Comparison of ENCODE assay signal across 21 cellular contexts in the genomic region with DNA sequence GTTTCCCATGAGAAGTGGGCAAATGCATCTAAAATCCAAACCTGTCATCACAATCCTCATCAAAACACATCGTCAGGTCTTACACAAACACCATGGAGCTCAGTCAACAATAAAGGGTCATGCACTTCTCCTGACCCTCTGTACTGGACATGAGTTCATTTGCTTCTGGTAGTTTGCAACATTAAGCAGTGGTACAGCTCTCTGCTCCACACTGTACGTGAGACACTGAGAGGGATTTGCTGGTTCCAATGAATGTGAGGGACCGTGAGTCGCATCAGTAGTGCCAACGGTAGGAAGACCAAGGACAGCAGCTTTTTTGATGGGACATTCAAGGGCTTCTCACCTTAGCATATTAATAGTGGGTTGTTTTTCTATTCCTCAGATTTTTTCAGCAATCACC.
"Had no signal": no experiment of that assay in that cellular context is flagged by ENCODE, and none has a peak within 500 bp of the region (broad histone marks: within the 10 kb centered on the region; RNA-seq: fewer than 3 reads in every experiment).

No MANE protein-coding gene starts in this region.

- DNase-seq: activated CD4-positive, alpha-beta T cell treated with anti-CD3 and anti-CD28 coated beads for 4 hours; activated CD8-positive, alpha-beta memory T cell treated with anti-CD3 and anti-CD28 coated beads, Interleukin-2, amount 50 U/mL, for 4 hours; activated CD8-positive, alpha-beta T cell treated with anti-CD3 and anti-CD28 coated beads for 36 hours; activated gamma-delta T cell treated with Interleukin-2 at 50 U/mL for 16 hours; activated naive CD4-positive, alpha-beta T cell treated with anti-CD3 and anti-CD28 coated beads, Interleukin-2, amount 10 ng/mL, durations not matched to agents 7 days and 5 days; activated naive CD8-positive, alpha-beta T cell treated with anti-CD3 and anti-CD28 coated beads for 36 hours; activated T-cell treated with anti-CD3 and anti-CD28 coated beads, Interleukin-2, amount 50 U/mL, for 72 hours; NCI-H1092; NCI-H1417; NCI-H1930; NCI-H2171; NCI-H345; NCI-H510A; NCI-H526 treated with DMSO at 0.1 percent for 48 hours; NCI-H82; SIG-M5; T-cell had no signal

- H3K9ac ChIP-seq: KMS-11 had no signal

- H3K4me3 Mint-ChIP-seq: activated CD8-positive, alpha-beta T cell treated with anti-CD3 and anti-CD28 coated beads for 36 hours; activated naive CD4-positive, alpha-beta T cell treated with anti-CD3 and anti-CD28 coated beads, Interleukin-2, amount 10 ng/mL, durations not matched to agents 7 days and 5 days; activated naive CD8-positive, alpha-beta T cell treated with anti-CD3 and anti-CD28 coated beads for 36 hours; activated T-cell treated with anti-CD3 and anti-CD28 coated beads, Interleukin-2, amount 50 U/mL, for 72 hours; T-cell had no signal

- H3K27ac Mint-ChIP-seq: activated CD8-positive, alpha-beta T cell treated with anti-CD3 and anti-CD28 coated beads for 36 hours; activated naive CD4-positive, alpha-beta T cell treated with anti-CD3 and anti-CD28 coated beads, Interleukin-2, amount 10 ng/mL, durations not matched to agents 7 days and 5 days; activated naive CD8-positive, alpha-beta T cell treated with anti-CD3 and anti-CD28 coated beads for 36 hours; activated T-cell treated with anti-CD3 and anti-CD28 coated beads, Interleukin-2, amount 50 U/mL, for 72 hours; activated T-helper 2 cell treated with anti-CD3 and anti-CD28 coated beads, Interferon-gamma antibody, Interleukin-2, Interleukin-4, amounts not matched to agents 10 μg/mL and 5 μg/mL and 100 μg/mL, durations not matched to agents 14 hours and 24 hours and 36 hours; T-cell had no signal

- H3K4me2 ChIP-seq: KMS-11 had no signal

- H3K4me1 Mint-ChIP-seq: activated naive CD4-positive, alpha-beta T cell treated with anti-CD3 and anti-CD28 coated beads, Interleukin-2, amount 10 ng/mL, durations not matched to agents 7 days and 5 days had no signal

- H3K27me3 Mint-ChIP-seq: activated CD8-positive, alpha-beta T cell treated with anti-CD3 and anti-CD28 coated beads for 36 hours; activated naive CD4-positive, alpha-beta T cell treated with anti-CD3 and anti-CD28 coated beads, Interleukin-2, amount 10 ng/mL, durations not matched to agents 7 days and 5 days; activated naive CD8-positive, alpha-beta T cell treated with anti-CD3 and anti-CD28 coated beads for 36 hours; T-cell had no signal

- H3K36me3 Mint-ChIP-seq: activated naive CD4-positive, alpha-beta T cell treated with anti-CD3 and anti-CD28 coated beads, Interleukin-2, amount 10 ng/mL, durations not matched to agents 7 days and 5 days; activated naive CD8-positive, alpha-beta T cell treated with anti-CD3 and anti-CD28 coated beads for 36 hours; T-cell had no signal

- H3K9me3 Mint-ChIP-seq: activated CD8-positive, alpha-beta T cell treated with anti-CD3 and anti-CD28 coated beads for 36 hours; activated naive CD4-positive, alpha-beta T cell treated with anti-CD3 and anti-CD28 coated beads, Interleukin-2, amount 10 ng/mL, durations not matched to agents 7 days and 5 days had no signal

- H3K27ac ChIP-seq: KMS-11, VCaP had no signal

- ATAC-seq: activated CD4-positive, CD25-positive, alpha-beta regulatory T cell treated with anti-CD3 and anti-CD28 coated beads, Interleukin-2, amount 50 U/mL, for 24 hours; activated CD8-positive, alpha-beta T cell treated with anti-CD3 and anti-CD28 coated beads for 36 hours; activated T-cell treated with anti-CD3 and anti-CD28 coated beads, Interleukin-2, amount 50 U/mL, for 72 hours; T-cell had no signal
